In genomic region chr1:211382714-211383480, GRCh38 we compare ENCODE assay signal across 8 cellular contexts. TPM values are rescaled to one million over a fixed set of nuclear protein-coding genes. Genes with fewer than 3 reads are reported as not detected.
DNase-seq lines count a peak whose midpoint lies in the region; ATAC-seq and TF ChIP-seq lines count a peak whose summit lies in the region.

No MANE protein-coding gene starts in this region.

- in situ Hi-C loops in GM13977 (cut with MboI; ENCODE audit: low pct_unique_long_range_greater_than_20kb, low sequenced_read_pairs, unreplicated experiment) = no loop called here

- TF ChIP-seq CTCF in GM13977 (IDR thresholded peaks at IDR 0.05; ENCODE audit: extremely low read depth, insufficient read depth, missing control alignments) (no peak), right atrium auricular region (IDR thresholded peaks at IDR 0.05) (no peak), prostate gland (IDR thresholded peaks at IDR 0.05) (no peak)

- H3K27ac ChIP-seq in angular gyrus (ENCODE audit: low read depth, low read length) (peak overlapping the region; percentile 85), right atrium auricular region (peak overlapping the region; percentile 89 to 96), prostate gland (peak overlapping the region; percentile 91 to 98)

- peak; percentile 86 for DNase-seq in GM13977 (ENCODE audit: low spot score)
- peak; percentile 93 for DNase-seq in NCI-H1436 (lab: John Stamatoyannopoulos, UW)
- peak; percentile 55 to 89 (median 61) for DNase-seq in T-helper 2 cell
- peak; percentile 91 for DNase-seq in right atrium auricular region (ENCODE audit: low spot score)
- peak; percentile 89 for DNase-seq in prostate gland (ENCODE audit: low spot score)
- DNase-seq in ureter (ENCODE audit: low spot score) = peak; percentile 95

- TF ChIP-seq POLR2A in prostate gland (IDR thresholded peaks at IDR 0.05) = peak; percentile 84

- peak; percentile 94 for ATAC-seq in HG02763 (IDR thresholded peaks at IDR 0.05; ENCODE audit: unreplicated experiment)

- H3K9me3 ChIP-seq in right atrium auricular region (no peaks in the 10 kb centered on the region), prostate gland (no peaks in the 10 kb centered on the region)

- 8% methylated on average over 44 of the region's 49 CpGs for WGBS in prostate gland

- H3K36me3 ChIP-seq in right atrium auricular region (no peaks in the 10 kb centered on the region), prostate gland (no peaks in the 10 kb centered on the region)

- H3K27me3 ChIP-seq in right atrium auricular region = no peaks in the 10 kb centered on the region
- no peaks in the 10 kb centered on the region for H3K27me3 ChIP-seq in prostate gland (replicated peaks; ENCODE audit: insufficient read depth)

- intact Hi-C loops in prostate gland (cut with DNase I) = loop anchor here (5.0 to 10.0 kb wide), 3 partner anchors 56 to 132 kb away; partner anchors contain the start of gene TRAF5

- peaks cover 0 to 14% of the 10 kb centered on the region in 2 donors for H3K4me1 ChIP-seq in right atrium auricular region
- no peaks in the 10 kb centered on the region for H3K4me1 ChIP-seq in prostate gland (replicated peaks)

- H3K4me3 ChIP-seq in right atrium auricular region = peak overlapping the region; percentile 71 to 73
- H3K4me3 ChIP-seq in prostate gland = peak overlapping the region; percentile 50 to 63

RNA-seq across cellular contexts. Expression of gene TRAF5, which starts 56.3 kb away (rescaled TPM):
- 1 to 10 TPM; 2.1 to 2.4 TPM for total RNA-seq in right atrium auricular region
- 10 to 100 TPM in 1 of 2 donors, 1 to 10 TPM in 1; 8.0 to 12.6 TPM for total RNA-seq in prostate gland
- 36.3 TPM for total RNA-seq in ureter

Comparison
In these comparisons a context has a peak if more than half of its experiments do, and no peak if none do; other contexts are left out.
1. Peak in every context shown above with its lines: DNase-seq, ATAC-seq, H3K4me3 ChIP-seq and H3K27ac ChIP-seq.